1 cellular context compared by ENCODE assay signal in the genomic region with DNA sequence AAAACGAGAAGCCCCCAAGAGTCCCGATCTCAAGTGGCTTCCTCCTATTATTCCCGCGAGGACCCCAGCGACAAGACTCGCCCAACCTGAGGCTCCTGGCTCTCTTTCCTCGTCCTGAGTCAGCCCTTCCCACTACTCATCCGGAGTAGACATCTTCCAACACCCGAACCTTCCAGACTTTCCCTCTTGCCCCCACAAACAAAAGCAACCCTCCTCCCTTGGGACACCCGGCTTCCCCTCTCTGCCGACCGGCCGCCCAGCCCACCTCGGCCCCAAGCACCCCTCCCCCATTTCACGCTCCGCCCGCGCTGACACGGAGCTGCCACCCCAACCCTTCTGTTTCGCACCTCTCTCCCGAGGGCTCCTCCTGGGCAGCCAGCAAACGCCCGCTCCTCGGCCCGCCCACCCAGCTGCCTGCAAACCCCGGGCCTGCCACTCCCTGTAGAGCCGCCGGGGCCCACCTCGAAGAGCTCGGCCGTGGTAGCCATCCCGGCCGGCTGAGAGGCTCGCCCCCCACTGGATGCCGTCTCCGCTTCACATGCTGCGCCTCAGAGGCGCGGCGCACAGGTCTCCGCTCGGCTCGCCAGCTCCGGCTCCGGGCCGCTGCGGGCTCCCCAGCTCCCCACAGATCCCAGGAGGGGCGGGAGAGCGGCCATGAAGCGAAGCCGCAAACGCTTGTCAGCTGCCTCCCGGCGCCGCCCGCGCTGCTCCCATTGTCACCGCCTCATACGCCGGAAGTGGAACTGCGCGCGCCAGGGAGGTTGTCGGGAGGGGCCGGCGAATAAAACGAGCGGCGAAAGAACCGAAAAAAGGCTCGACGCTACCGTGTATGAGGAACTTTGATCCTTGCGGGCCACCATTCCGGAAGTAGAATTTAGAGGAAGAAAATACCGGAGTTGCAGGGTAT.
A peak's percentile ranks its signal among the peaks of the same experiment; 100 is the strongest.
TF ChIP-seq lines count a peak whose summit lies in the region.

A gene with protein sequence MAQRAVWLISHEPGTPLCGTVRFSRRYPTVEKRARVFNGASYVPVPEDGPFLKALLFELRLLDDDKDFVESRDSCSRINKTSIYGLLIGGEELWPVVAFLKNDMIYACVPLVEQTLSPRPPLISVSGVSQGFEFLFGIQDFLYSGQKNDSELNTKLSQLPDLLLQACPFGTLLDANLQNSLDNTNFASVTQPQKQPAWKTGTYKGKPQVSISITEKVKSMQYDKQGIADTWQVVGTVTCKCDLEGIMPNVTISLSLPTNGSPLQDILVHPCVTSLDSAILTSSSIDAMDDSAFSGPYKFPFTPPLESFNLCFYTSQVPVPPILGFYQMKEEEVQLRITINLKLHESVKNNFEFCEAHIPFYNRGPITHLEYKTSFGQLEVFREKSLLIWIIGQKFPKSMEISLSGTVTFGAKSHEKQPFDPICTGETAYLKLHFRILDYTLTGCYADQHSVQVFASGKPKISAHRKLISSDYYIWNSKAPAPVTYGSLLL (plus strand): TSS at position 811 of the 907 bp plus-strand sequence. CDS start 344 bp downstream, outside the sequence.
A gene with protein sequence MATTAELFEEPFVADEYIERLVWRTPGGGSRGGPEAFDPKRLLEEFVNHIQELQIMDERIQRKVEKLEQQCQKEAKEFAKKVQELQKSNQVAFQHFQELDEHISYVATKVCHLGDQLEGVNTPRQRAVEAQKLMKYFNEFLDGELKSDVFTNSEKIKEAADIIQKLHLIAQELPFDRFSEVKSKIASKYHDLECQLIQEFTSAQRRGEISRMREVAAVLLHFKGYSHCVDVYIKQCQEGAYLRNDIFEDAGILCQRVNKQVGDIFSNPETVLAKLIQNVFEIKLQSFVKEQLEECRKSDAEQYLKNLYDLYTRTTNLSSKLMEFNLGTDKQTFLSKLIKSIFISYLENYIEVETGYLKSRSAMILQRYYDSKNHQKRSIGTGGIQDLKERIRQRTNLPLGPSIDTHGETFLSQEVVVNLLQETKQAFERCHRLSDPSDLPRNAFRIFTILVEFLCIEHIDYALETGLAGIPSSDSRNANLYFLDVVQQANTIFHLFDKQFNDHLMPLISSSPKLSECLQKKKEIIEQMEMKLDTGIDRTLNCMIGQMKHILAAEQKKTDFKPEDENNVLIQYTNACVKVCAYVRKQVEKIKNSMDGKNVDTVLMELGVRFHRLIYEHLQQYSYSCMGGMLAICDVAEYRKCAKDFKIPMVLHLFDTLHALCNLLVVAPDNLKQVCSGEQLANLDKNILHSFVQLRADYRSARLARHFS (minus strand): TSS at position 745 of the 907 bp plus-strand sequence. CDS start 257 bp downstream, at position 488.

TF ChIP-seq in HepG2, 621 proteins besides CTCF, POLR2A, EP300 and RAD21 (continued from another document and continues in another):
- TF ChIP-seq, protein P1, sequence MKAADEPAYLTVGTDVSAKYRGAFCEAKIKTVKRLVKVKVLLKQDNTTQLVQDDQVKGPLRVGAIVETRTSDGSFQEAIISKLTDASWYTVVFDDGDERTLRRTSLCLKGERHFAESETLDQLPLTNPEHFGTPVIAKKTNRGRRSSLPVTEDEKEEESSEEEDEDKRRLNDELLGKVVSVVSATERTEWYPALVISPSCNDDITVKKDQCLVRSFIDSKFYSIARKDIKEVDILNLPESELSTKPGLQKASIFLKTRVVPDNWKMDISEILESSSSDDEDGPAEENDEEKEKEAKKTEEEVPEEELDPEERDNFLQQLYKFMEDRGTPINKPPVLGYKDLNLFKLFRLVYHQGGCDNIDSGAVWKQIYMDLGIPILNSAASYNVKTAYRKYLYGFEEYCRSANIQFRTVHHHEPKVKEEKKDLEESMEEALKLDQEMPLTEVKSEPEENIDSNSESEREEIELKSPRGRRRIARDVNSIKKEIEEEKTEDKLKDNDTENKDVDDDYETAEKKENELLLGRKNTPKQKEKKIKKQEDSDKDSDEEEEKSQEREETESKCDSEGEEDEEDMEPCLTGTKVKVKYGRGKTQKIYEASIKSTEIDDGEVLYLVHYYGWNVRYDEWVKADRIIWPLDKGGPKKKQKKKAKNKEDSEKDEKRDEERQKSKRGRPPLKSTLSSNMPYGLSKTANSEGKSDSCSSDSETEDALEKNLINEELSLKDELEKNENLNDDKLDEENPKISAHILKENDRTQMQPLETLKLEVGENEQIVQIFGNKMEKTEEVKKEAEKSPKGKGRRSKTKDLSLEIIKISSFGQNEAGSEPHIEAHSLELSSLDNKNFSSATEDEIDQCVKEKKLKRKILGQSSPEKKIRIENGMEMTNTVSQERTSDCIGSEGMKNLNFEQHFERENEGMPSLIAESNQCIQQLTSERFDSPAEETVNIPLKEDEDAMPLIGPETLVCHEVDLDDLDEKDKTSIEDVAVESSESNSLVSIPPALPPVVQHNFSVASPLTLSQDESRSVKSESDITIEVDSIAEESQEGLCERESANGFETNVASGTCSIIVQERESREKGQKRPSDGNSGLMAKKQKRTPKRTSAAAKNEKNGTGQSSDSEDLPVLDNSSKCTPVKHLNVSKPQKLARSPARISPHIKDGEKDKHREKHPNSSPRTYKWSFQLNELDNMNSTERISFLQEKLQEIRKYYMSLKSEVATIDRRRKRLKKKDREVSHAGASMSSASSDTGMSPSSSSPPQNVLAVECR (CRISPR knock-in tag; IDR thresholded peaks at IDR 0.05; ENCODE audit: borderline replicate concordance), result peak; percentile 89
- TF ChIP-seq ZNF674 (CRISPR knock-in tag; IDR thresholded peaks at IDR 0.05; ENCODE audit: low read depth) (no peak), ZNF232 (CRISPR knock-in tag; IDR thresholded peaks at IDR 0.05; ENCODE audit: borderline replicate concordance) (0 out of 2 replicates have a peak, but pooled peaks have one; percentile 7), ETV6 (CRISPR knock-in tag; conservative IDR thresholded peaks at IDR 0.05) (0 out of 2 replicates have a peak, but pooled peaks have one; percentile 61), YEATS2 (CRISPR knock-in tag; IDR thresholded peaks at IDR 0.05; ENCODE audit: borderline replicate concordance) (peak; percentile 84), HNRNPH1 (optimal IDR thresholded peaks at IDR 0.05; ENCODE audit: low read depth, low read length) (no peak), TEAD2 (CRISPR knock-in tag; IDR thresholded peaks at IDR 0.05) (no peak), ZSCAN21 (CRISPR knock-in tag; IDR thresholded peaks at IDR 0.05; ENCODE audit: borderline replicate concordance) (peak; percentile 71), ZNF577 (CRISPR knock-in tag; IDR thresholded peaks at IDR 0.05; ENCODE audit: borderline replicate concordance, low read depth) (no peak), HOXA7 (CRISPR knock-in tag; IDR thresholded peaks at IDR 0.05) (peak; percentile 43; the same call in 1 of the 2 replicates), ZNF776 (CRISPR knock-in tag; IDR thresholded peaks at IDR 0.05) (peak; percentile 76; the same call in 1 of the 2 replicates), NFYC (CRISPR knock-in tag; IDR thresholded peaks at IDR 0.05) (0 out of 2 replicates have a peak, but pooled peaks have one; percentile 27), HOXA5 (CRISPR knock-in tag; IDR thresholded peaks at IDR 0.05) (no peak), ZNF891 (CRISPR knock-in tag; IDR thresholded peaks at IDR 0.05) (peak; percentile 50; the same call in 1 of the 2 replicates), THAP11 (CRISPR knock-in tag; IDR thresholded peaks at IDR 0.05) (peak; percentile 79), KLF15 (CRISPR knock-in tag; IDR thresholded peaks at IDR 0.05; ENCODE audit: borderline replicate concordance) (no peak), KAT7 (CRISPR knock-in tag; IDR thresholded peaks at IDR 0.05; ENCODE audit: borderline replicate concordance) (no peak; the same call in 1 of the 2 replicates), ZNF468 (CRISPR knock-in tag; IDR thresholded peaks at IDR 0.05) (no peak), ZNF589 (CRISPR knock-in tag; conservative IDR thresholded peaks at IDR 0.05) (peak; percentile 85), ZNF672 (CRISPR knock-in tag; IDR thresholded peaks at IDR 0.05) (peak; percentile 67; the same call in 1 of the 2 replicates), NKX3-1 (CRISPR knock-in tag; IDR thresholded peaks at IDR 0.05) (no peak), ZNF124 (CRISPR knock-in tag; IDR thresholded peaks at IDR 0.05) (no peak; the same call in none of the 2 replicates), ZSCAN25 (CRISPR knock-in tag; IDR thresholded peaks at IDR 0.05) (no peak; the same call in 1 of the 2 replicates), ZNF337 (CRISPR knock-in tag; IDR thresholded peaks at IDR 0.05; ENCODE audit: borderline replicate concordance, low read depth) (no peak; the same call in 1 of the 2 replicates)
- TF ChIP-seq, protein P2, sequence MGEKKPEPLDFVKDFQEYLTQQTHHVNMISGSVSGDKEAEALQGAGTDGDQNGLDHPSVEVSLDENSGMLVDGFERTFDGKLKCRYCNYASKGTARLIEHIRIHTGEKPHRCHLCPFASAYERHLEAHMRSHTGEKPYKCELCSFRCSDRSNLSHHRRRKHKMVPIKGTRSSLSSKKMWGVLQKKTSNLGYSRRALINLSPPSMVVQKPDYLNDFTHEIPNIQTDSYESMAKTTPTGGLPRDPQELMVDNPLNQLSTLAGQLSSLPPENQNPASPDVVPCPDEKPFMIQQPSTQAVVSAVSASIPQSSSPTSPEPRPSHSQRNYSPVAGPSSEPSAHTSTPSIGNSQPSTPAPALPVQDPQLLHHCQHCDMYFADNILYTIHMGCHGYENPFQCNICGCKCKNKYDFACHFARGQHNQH (CRISPR knock-in tag; IDR thresholded peaks at IDR 0.05), result peak; percentile 54; the same call in 1 of the 2 replicates
- TF ChIP-seq, protein P3, sequence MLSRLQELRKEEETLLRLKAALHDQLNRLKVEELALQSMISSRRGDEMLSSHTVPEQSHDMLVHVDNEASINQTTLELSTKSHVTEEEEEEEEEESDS (CRISPR knock-in tag; IDR thresholded peaks at IDR 0.05; ENCODE audit: borderline replicate concordance), result no peak
- TF ChIP-seq, protein P4, sequence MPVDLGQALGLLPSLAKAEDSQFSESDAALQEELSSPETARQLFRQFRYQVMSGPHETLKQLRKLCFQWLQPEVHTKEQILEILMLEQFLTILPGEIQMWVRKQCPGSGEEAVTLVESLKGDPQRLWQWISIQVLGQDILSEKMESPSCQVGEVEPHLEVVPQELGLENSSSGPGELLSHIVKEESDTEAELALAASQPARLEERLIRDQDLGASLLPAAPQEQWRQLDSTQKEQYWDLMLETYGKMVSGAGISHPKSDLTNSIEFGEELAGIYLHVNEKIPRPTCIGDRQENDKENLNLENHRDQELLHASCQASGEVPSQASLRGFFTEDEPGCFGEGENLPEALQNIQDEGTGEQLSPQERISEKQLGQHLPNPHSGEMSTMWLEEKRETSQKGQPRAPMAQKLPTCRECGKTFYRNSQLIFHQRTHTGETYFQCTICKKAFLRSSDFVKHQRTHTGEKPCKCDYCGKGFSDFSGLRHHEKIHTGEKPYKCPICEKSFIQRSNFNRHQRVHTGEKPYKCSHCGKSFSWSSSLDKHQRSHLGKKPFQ (CRISPR knock-in tag; IDR thresholded peaks at IDR 0.05; ENCODE audit: insufficient replicate concordance), result no peak
- TF ChIP-seq, protein P5, sequence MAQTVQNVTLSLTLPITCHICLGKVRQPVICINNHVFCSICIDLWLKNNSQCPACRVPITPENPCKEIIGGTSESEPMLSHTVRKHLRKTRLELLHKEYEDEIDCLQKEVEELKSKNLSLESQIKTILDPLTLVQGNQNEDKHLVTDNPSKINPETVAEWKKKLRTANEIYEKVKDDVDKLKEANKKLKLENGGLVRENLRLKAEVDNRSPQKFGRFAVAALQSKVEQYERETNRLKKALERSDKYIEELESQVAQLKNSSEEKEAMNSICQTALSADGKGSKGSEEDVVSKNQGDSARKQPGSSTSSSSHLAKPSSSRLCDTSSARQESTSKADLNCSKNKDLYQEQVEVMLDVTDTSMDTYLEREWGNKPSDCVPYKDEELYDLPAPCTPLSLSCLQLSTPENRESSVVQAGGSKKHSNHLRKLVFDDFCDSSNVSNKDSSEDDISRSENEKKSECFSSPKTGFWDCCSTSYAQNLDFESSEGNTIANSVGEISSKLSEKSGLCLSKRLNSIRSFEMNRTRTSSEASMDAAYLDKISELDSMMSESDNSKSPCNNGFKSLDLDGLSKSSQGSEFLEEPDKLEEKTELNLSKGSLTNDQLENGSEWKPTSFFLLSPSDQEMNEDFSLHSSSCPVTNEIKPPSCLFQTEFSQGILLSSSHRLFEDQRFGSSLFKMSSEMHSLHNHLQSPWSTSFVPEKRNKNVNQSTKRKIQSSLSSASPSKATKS (CRISPR knock-in tag; IDR thresholded peaks at IDR 0.05), result no peak
- TF ChIP-seq, protein P6, sequence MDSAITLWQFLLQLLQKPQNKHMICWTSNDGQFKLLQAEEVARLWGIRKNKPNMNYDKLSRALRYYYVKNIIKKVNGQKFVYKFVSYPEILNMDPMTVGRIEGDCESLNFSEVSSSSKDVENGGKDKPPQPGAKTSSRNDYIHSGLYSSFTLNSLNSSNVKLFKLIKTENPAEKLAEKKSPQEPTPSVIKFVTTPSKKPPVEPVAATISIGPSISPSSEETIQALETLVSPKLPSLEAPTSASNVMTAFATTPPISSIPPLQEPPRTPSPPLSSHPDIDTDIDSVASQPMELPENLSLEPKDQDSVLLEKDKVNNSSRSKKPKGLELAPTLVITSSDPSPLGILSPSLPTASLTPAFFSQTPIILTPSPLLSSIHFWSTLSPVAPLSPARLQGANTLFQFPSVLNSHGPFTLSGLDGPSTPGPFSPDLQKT (CRISPR knock-in tag; IDR thresholded peaks at IDR 0.05; ENCODE audit: borderline replicate concordance), result no peak
- TF ChIP-seq, protein P7, sequence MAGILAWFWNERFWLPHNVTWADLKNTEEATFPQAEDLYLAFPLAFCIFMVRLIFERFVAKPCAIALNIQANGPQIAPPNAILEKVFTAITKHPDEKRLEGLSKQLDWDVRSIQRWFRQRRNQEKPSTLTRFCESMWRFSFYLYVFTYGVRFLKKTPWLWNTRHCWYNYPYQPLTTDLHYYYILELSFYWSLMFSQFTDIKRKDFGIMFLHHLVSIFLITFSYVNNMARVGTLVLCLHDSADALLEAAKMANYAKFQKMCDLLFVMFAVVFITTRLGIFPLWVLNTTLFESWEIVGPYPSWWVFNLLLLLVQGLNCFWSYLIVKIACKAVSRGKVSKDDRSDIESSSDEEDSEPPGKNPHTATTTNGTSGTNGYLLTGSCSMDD (CRISPR knock-in tag; IDR thresholded peaks at IDR 0.05), result no peak
- TF ChIP-seq, protein P8, sequence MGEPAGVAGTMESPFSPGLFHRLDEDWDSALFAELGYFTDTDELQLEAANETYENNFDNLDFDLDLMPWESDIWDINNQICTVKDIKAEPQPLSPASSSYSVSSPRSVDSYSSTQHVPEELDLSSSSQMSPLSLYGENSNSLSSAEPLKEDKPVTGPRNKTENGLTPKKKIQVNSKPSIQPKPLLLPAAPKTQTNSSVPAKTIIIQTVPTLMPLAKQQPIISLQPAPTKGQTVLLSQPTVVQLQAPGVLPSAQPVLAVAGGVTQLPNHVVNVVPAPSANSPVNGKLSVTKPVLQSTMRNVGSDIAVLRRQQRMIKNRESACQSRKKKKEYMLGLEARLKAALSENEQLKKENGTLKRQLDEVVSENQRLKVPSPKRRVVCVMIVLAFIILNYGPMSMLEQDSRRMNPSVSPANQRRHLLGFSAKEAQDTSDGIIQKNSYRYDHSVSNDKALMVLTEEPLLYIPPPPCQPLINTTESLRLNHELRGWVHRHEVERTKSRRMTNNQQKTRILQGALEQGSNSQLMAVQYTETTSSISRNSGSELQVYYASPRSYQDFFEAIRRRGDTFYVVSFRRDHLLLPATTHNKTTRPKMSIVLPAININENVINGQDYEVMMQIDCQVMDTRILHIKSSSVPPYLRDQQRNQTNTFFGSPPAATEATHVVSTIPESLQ (CRISPR knock-in tag; conservative IDR thresholded peaks at IDR 0.05), result no peak; the same call in 1 of the 2 replicates
- TF ChIP-seq, protein P9, sequence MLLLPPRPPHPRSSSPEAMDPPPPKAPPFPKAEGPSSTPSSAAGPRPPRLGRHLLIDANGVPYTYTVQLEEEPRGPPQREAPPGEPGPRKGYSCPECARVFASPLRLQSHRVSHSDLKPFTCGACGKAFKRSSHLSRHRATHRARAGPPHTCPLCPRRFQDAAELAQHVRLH (CRISPR knock-in tag; IDR thresholded peaks at IDR 0.05; ENCODE audit: borderline replicate concordance, low read depth), result peak; percentile 62; the same call in 1 of the 2 replicates
